7 cellular contexts compared by ENCODE assay signal in the genomic region with DNA sequence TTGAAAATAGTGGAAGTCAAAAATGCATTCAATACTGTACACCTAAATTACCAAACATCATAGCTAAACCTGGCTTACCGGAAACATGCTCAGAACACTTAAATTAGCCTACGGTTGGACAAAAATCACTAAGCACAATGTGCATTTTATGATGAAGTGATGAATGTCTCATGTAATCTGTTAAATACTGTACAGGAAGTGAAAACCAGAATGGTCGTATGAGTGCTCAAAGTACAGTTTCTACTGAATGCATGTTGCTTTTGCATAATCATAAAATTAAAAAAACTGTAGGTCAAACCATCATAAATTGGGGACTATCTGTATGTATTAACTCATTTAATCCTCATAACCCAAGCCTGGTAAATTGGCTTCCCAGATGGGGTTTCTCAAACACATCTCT.
"Had no signal": no experiment of that assay in that cellular context is flagged by ENCODE, and none has a peak within 500 bp of the region (broad histone marks: within the 10 kb centered on the region; RNA-seq: fewer than 3 reads in every experiment).

No MANE protein-coding gene starts in this region.

- H3K9me3 Mint-ChIP-seq: GM23338, H9, IgD-negative memory B cell had no signal

- H2AFZ ChIP-seq: GM23338 had no signal

- H3K4me3 ChIP-seq: GM23338 had no signal

- H3K27ac ChIP-seq: HL-60 had no signal

- H3K4me3 Mint-ChIP-seq: H9 had no signal

- H3K27ac Mint-ChIP-seq: IgD-negative memory B cell had no signal

- DNase-seq: HCEC 1CT, KBM-7 had no signal

- H3K27me3 Mint-ChIP-seq: IgD-negative memory B cell had no signal

- ATAC-seq: HepG2 had no signal
